26 cellular contexts compared by ENCODE assay signal in the genomic region with DNA sequence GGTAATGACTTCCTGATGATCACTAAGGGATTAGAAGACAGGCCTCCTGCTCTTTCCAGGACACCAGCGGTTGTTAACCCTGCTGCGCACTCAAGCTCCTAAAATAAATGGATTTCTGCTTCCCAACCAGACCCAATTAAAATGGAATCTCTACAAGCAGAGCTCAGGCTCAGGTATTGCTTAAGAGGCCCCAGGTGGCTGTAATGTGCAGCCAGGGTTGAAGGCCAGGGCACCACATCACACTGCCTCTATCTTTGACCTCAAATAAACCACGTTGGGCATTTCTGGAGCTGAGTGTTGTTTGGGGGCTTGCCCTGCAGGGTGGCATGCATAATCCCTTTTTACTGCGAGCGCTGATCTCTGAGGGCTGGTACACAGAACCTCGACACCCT.
DNase-seq lines count a peak whose midpoint lies in the region; ATAC-seq, FAIRE-seq and TF ChIP-seq lines count a peak whose summit lies in the region.
"Had no signal": no experiment of that assay in that cellular context is flagged by ENCODE, and none has a peak within 500 bp of the region (broad histone marks: within the 10 kb centered on the region; RNA-seq: fewer than 3 reads in every experiment).

No MANE protein-coding gene starts in this region.

- no peaks in the 10 kb centered on the region for H3K79me1 ChIP-seq in H1 (ENCODE audit: low read depth, low read length)

- no peak overlapping the region for H2AFZ ChIP-seq in H1 (ENCODE audit: low read length)

- no peak for TF ChIP-seq EP300 in H1 (IDR thresholded peaks at IDR 0.05; ENCODE audit: borderline replicate concordance in 1 of 2, low read depth in 2 of 2, low read length in 2 of 2)

- H2BK15ac ChIP-seq in H1 (ENCODE audit: low read length), result no peak overlapping the region

- no peak overlapping the region for H2AK5ac ChIP-seq in H1 (ENCODE audit: low read depth, low read length)

- H3K23me2 ChIP-seq in H1 (ENCODE audit: low read depth, low read length), result no peaks in the 10 kb centered on the region

- no peaks in the 10 kb centered on the region for H3K36me3 Mint-ChIP-seq in activated naive CD4-positive, alpha-beta T cell treated with anti-CD3 and anti-CD28 coated beads, Interleukin-2, amount 10 ng/mL, durations not matched to agents 7 days and 5 days
- H3K36me3 Mint-ChIP-seq: IgD-negative memory B cell had no signal

- no peak overlapping the region for H3K27ac Mint-ChIP-seq in activated naive CD4-positive, alpha-beta T cell treated with anti-CD3 and anti-CD28 coated beads, Interleukin-2, amount 10 ng/mL, durations not matched to agents 7 days and 5 days
- H3K27ac Mint-ChIP-seq: CD4-positive, alpha-beta T cell; IgD-negative memory B cell had no signal

- H3K4me1 ChIP-seq in H1 (replicated peaks in 1 of 4; ENCODE audit: control insufficient read depth in 3 of 4, insufficient read depth in 4 of 4, low read length in 3 of 4) (no peaks in the 10 kb centered on the region), liver (ENCODE audit: control insufficient read depth in 4 of 4, insufficient read depth in 4 of 4, low read length in 3 of 4) (peaks cover 11 to 26% (median 13%) of the 10 kb centered on the region in 4 donors)
- H3K4me1 ChIP-seq: BLaER1 had no signal

- no peak overlapping the region for H2BK20ac ChIP-seq in H1 (ENCODE audit: low read length)

- H3K56ac ChIP-seq in H1 (replicated peaks; ENCODE audit: insufficient read length, low read depth, low read length), result no peak overlapping the region

- ATAC-seq in Right ventricle myocardium inferior, result peak; percentile 7
- ATAC-seq: PC-3 had no signal

- CTCF ChIA-PET in H1 (lab: Charles Lee; ENCODE audit: partially characterized antibody), result interaction anchor here (1.2 to 3.1 kb wide), 4 partner anchors 9 to 239 kb away, joined by 3 to 21 read pairs (median 11); no protein-coding TSS in a partner anchor
- CTCF ChIA-PET in activated naive CD4-positive, alpha-beta T cell treated with anti-CD3 and anti-CD28 coated beads, Interleukin-2, amount 10 ng/mL, durations not matched to agents 7 days and 5 days (lab: Charles Lee), result no interaction called here

- no peak overlapping the region for H3K4me3 Mint-ChIP-seq in activated naive CD4-positive, alpha-beta T cell treated with anti-CD3 and anti-CD28 coated beads, Interleukin-2, amount 10 ng/mL, durations not matched to agents 7 days and 5 days
- H3K4me3 Mint-ChIP-seq: CD4-positive, alpha-beta T cell; IgD-negative memory B cell had no signal

- TF ChIP-seq CTCF in H1 (IDR thresholded peaks at IDR 0.05; ENCODE audit: control extremely low read depth in 1 of 3, insufficient read depth in 1 of 3, low read depth in 1 of 3, low read length in 3 of 3), result no peak
- TF ChIP-seq CTCF in liver (IDR thresholded peaks at IDR 0.05; ENCODE audit: low read depth, low read length, missing input control), result peak; percentile 21

- WGBS in H1 (ENCODE audit: extremely low coverage in 1 of 2, insufficient coverage in 1 of 2, insufficient read length in 1 of 2, insufficient replicate concordance in 2 of 2, low coverage in 1 of 2, low lambda C conversion rate in 2 of 2, missing lambda C conversion rate in 1 of 2), 2 experiments, result 68% methylated on average over 6 of the region's 6 CpGs; no CpG with 5 or more reads in 1 of the 2 experiments
- WGBS in liver, result 23% methylated on average over 6 of the region's 6 CpGs

- H4K91ac ChIP-seq in H1 (replicated peaks; ENCODE audit: insufficient read length, low read length), result no peak overlapping the region

- H3K18ac ChIP-seq in H1 (ENCODE audit: extremely low read depth, low read length), result no peak overlapping the region

- DNase-seq in Right ventricle myocardium inferior (ENCODE audit: missing footprints) (no peak), cardiac septum (ENCODE audit: low spot score) (no peak), HuH-7.5 (ENCODE audit: low spot score) (peak; percentile 13), H1 (ENCODE audit: low read depth in 1 of 2, low spot score in 2 of 2) (no peak), NAMALWA (ENCODE audit: low spot score) (no peak)
- no peak for DNase-seq in activated CD4-positive, alpha-beta T cell treated with anti-CD3 and anti-CD28 coated beads for 1 hour
- DNase-seq in activated naive CD4-positive, alpha-beta T cell treated with anti-CD3 and anti-CD28 coated beads, Interleukin-2, amount 10 ng/mL, durations not matched to agents 7 days and 5 days, result no peak
- DNase-seq: CD4-positive, alpha-beta T cell; DMS53; H7; NCI-H1092 treated with DMSO at 0.1 percent for 48 hours; NCI-H1436; NCI-H187 treated with DMSO at 0.1 percent for 48 hours; NCI-H2107; NCI-H524; NCI-H748 treated with DMSO at 0.1 percent for 48 hours; NK-92 treated with Interleukin-12 subunit alpha and Interleukin-12 subunit beta, amount 100 ng/mL, for 24 hours; PC-3; SHP77 had no signal

- intact Hi-C loops in Right ventricle myocardium inferior (cut with DNase I) (no loop called here), cardiac septum (cut with DNase I) (no loop called here)

- H3K27ac ChIP-seq in H1 (ENCODE audit: low read depth, low read length), result no peak overlapping the region
- no peak overlapping the region for H3K27ac ChIP-seq in liver (ENCODE audit: low read depth in 1 of 2, low read length in 2 of 2)
- H3K27ac ChIP-seq: BLaER1 had no signal

- H3K4me3 ChIP-seq in H1 (ENCODE audit: extremely low read depth in 1 of 4, insufficient read depth in 2 of 4, low read depth in 3 of 4, low read length in 4 of 4) (no peak overlapping the region), liver (ENCODE audit: low read depth in 1 of 3, low read length in 3 of 3) (no peak overlapping the region)
- H3K4me3 ChIP-seq: BLaER1 had no signal

- TF ChIP-seq RAD21 in H1 (IDR thresholded peaks at IDR 0.05 in 1 of 2, conservative IDR thresholded peaks at IDR 0.05 in 1 of 2; ENCODE audit: low read depth in 2 of 2, low read length in 2 of 2) (no peak), liver (IDR thresholded peaks at IDR 0.05) (peak; percentile 53 to 63)

- H3K79me2 ChIP-seq in H1 (ENCODE audit: control insufficient read depth in 1 of 2, insufficient read depth in 2 of 2, low read length in 2 of 2), result no peaks in the 10 kb centered on the region

- no peaks in the 10 kb centered on the region for H3K4me1 Mint-ChIP-seq in activated naive CD4-positive, alpha-beta T cell treated with anti-CD3 and anti-CD28 coated beads, Interleukin-2, amount 10 ng/mL, durations not matched to agents 7 days and 5 days
- H3K4me1 Mint-ChIP-seq: IgD-negative memory B cell had no signal

- no peak overlapping the region for H3K4ac ChIP-seq in H1 (replicated peaks; ENCODE audit: insufficient read length, low read depth, low read length)

- H3K9me3 ChIP-seq in H1 (ENCODE audit: insufficient read depth in 2 of 2, low read depth in 1 of 2, low read length in 1 of 2), result no peaks in the 10 kb centered on the region
- H3K9me3 ChIP-seq in liver (ENCODE audit: control insufficient read depth in 4 of 4, low read length in 3 of 4), result no peaks in the 10 kb centered on the region
- H3K9me3 ChIP-seq: BLaER1 had no signal

- H2BK5ac ChIP-seq in H1 (ENCODE audit: low read depth, low read length), result no peak overlapping the region

- FAIRE-seq in H1 (lab: Jason Lieb, UNC), result no peak
- FAIRE-seq: A204.1, D721Med, G401.6, HTR-8/SVneo had no signal

- H3K36me3 ChIP-seq in H1 (ENCODE audit: control insufficient read depth in 2 of 4, insufficient read depth in 4 of 4, low read length in 3 of 4) (no peaks in the 10 kb centered on the region), liver (ENCODE audit: control insufficient read depth in 4 of 4, insufficient read depth in 3 of 4, low read depth in 1 of 4, low read length in 3 of 4) (no peaks in the 10 kb centered on the region)
- H3K36me3 ChIP-seq: BLaER1 had no signal

- H3K9ac ChIP-seq in H1 (replicated peaks in 1 of 4; ENCODE audit: extremely low read depth in 1 of 4, low read depth in 3 of 4, low read length in 3 of 4) (no peak overlapping the region), liver (ENCODE audit: low read depth in 1 of 2, low read length in 2 of 2) (no peak overlapping the region)
- H3K9ac ChIP-seq: BLaER1 had no signal

- POLR2A ChIA-PET in H1 (lab: Charles Lee; ENCODE audit: partially characterized antibody), result no interaction called here

- H3K23ac ChIP-seq in H1 (ENCODE audit: insufficient read length), result no peak overlapping the region

- H3K14ac ChIP-seq in H1 (ENCODE audit: insufficient read length), result no peak overlapping the region

- H3K4me2 ChIP-seq in H1 (ENCODE audit: insufficient read depth in 1 of 2, low read depth in 2 of 2, low read length in 2 of 2), result no peak overlapping the region
- H3K4me2 ChIP-seq: BLaER1 had no signal

- H4K20me1 ChIP-seq in H1 (replicated peaks in 1 of 2; ENCODE audit: control insufficient read depth in 1 of 2, insufficient read depth in 2 of 2, low read length in 2 of 2), result no peaks in the 10 kb centered on the region
- H4K20me1 ChIP-seq: BLaER1 had no signal

- peaks cover 14% of the 10 kb centered on the region for H3K27me3 Mint-ChIP-seq in activated naive CD4-positive, alpha-beta T cell treated with anti-CD3 and anti-CD28 coated beads, Interleukin-2, amount 10 ng/mL, durations not matched to agents 7 days and 5 days

- no peaks in the 10 kb centered on the region for H3K9me3 Mint-ChIP-seq in activated naive CD4-positive, alpha-beta T cell treated with anti-CD3 and anti-CD28 coated beads, Interleukin-2, amount 10 ng/mL, durations not matched to agents 7 days and 5 days
- H3K9me3 Mint-ChIP-seq: CD4-positive, alpha-beta T cell; IgD-negative memory B cell had no signal

- H4K5ac ChIP-seq in H1 (ENCODE audit: insufficient read length, low read depth, low read length), result no peak overlapping the region

- no peak overlapping the region for H2BK12ac ChIP-seq in H1 (ENCODE audit: low read depth, low read length)

- H2BK120ac ChIP-seq in H1 (replicated peaks; ENCODE audit: low read depth, low read length), result no peak overlapping the region

- no peaks in the 10 kb centered on the region; a peak in 1 of 7 replicates for H3K27me3 ChIP-seq in H1 (replicated peaks in 1 of 4; ENCODE audit: control insufficient read depth in 3 of 4, extremely low read depth in 1 of 4, insufficient read depth in 3 of 4, low read length in 3 of 4)
- no peaks in the 10 kb centered on the region for H3K27me3 ChIP-seq in liver (ENCODE audit: control insufficient read depth in 4 of 4, insufficient read depth in 4 of 4, low read length in 3 of 4)
- H3K27me3 ChIP-seq: BLaER1 had no signal

- no peak overlapping the region for H4K8ac ChIP-seq in H1 (ENCODE audit: extremely low read depth, insufficient read depth, low read length)

- TF ChIP-seq POLR2A in H1 (IDR thresholded peaks at IDR 0.05; ENCODE audit: control extremely low read depth in 1 of 2, low read depth in 2 of 2, low read length in 2 of 2), result no peak

TF ChIP-seq in H1, 55 proteins besides CTCF, POLR2A, EP300 and RAD21:
- TF ChIP-seq KDM1A (IDR thresholded peaks at IDR 0.05; ENCODE audit: borderline replicate concordance, low read length), result no peak
- 0 out of 2 replicates have a peak, but pooled peaks have one; percentile 30 for TF ChIP-seq CEBPB (IDR thresholded peaks at IDR 0.05; ENCODE audit: low read depth, low read length)
TF ChIP-seq in H1: peak in this region for 1.
